ENCODE assay signal across 2 cellular contexts in genomic region chr9:135265931-135266330, GRCh38.
TF ChIP-seq lines count a peak whose summit lies in the region.

No MANE protein-coding gene starts in this region.

TF ChIP-seq in HepG2, 621 proteins besides CTCF, POLR2A, EP300 and RAD21:
- TF ChIP-seq PHF21A (CRISPR knock-in tag; IDR thresholded peaks at IDR 0.05): no peak
- TF ChIP-seq MNT (IDR thresholded peaks at IDR 0.05): peak; percentile 96
- TF ChIP-seq AGO2 (optimal IDR thresholded peaks at IDR 0.05; ENCODE audit: low read depth, low read length): no peak
TF ChIP-seq in HepG2: peak in this region for 1.

TF ChIP-seq in H1, 55 proteins besides CTCF, POLR2A, EP300 and RAD21:
- TF ChIP-seq KDM4A (IDR thresholded peaks at IDR 0.05; ENCODE audit: low read depth, low read length, severe bottlenecking): no peak
- no peak for TF ChIP-seq SIN3A (conservative IDR thresholded peaks at IDR 0.05 in 1 of 2, IDR thresholded peaks at IDR 0.05 in 1 of 2; ENCODE audit: low read depth in 1 of 2, low read length in 2 of 2)
- TF ChIP-seq BRCA1 (IDR thresholded peaks at IDR 0.05; ENCODE audit: low read depth, low read length): no peak
- no peak for TF ChIP-seq JUN (IDR thresholded peaks at IDR 0.05; ENCODE audit: low read depth, low read length)
- TF ChIP-seq TAF1 (IDR thresholded peaks at IDR 0.05; ENCODE audit: low read depth, low read length): no peak
- TF ChIP-seq RFX5 (IDR thresholded peaks at IDR 0.05; ENCODE audit: borderline replicate concordance, low read depth, low read length): no peak
- no peak for TF ChIP-seq FOSL1 (IDR thresholded peaks at IDR 0.05; ENCODE audit: insufficient read depth, low read depth, low read length)
- no peak for TF ChIP-seq CEBPB (IDR thresholded peaks at IDR 0.05; ENCODE audit: low read depth, low read length)
- no peak for TF ChIP-seq E2F6 (IDR thresholded peaks at IDR 0.05)
